In the genomic region with DNA sequence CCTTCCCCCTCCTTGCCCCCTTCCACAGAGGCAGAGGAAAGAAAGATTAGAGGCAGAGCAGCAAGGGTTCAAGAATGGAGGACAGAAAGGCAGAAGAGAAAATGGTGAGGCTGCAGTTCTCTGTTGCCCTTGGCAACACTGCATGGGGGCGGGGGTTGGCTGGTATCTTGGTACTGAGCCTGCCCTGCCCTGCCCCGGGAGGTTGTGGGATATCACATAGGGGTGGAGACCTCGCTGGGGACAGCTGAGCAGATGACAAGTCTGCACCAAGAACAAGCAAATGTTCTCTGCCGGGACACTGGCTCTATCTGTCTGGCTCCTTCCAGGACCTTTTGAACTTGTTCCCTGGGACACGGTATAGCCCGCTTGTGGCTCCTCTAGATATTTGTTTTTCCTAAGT, we compare ENCODE assay signal across 12 cellular contexts. TPM values are rescaled to one million over a fixed set of nuclear protein-coding genes. Genes with fewer than 3 reads are reported as not detected.
DNase-seq lines count a peak whose midpoint lies in the region; ATAC-seq and TF ChIP-seq lines count a peak whose summit lies in the region.
"Had no signal": no experiment of that assay in that cellular context is flagged by ENCODE, and none has a peak within 500 bp of the region (broad histone marks: within the 10 kb centered on the region; RNA-seq: fewer than 3 reads in every experiment).

No MANE protein-coding gene starts in this region.

- H3K4me1 ChIP-seq in gastroesophageal sphincter (peaks cover 0 to 31% (median 0%) of the 10 kb centered on the region in 3 donors), neuron (ENCODE audit: insufficient read depth, low read length) (peaks cover 31% of the 10 kb centered on the region)

- no peak for TF ChIP-seq POLR2A in gastroesophageal sphincter (IDR thresholded peaks at IDR 0.05)

- TF ChIP-seq EP300 in gastroesophageal sphincter (IDR thresholded peaks at IDR 0.05) = no peak

- H3K27me3 ChIP-seq in gastroesophageal sphincter = no peaks in the 10 kb centered on the region
- H3K27me3 ChIP-seq in neuron (ENCODE audit: insufficient read depth, low read length) = no peaks in the 10 kb centered on the region
- H3K27me3 ChIP-seq: esophagus squamous epithelium had no signal

- TF ChIP-seq CTCF in gastroesophageal sphincter (IDR thresholded peaks at IDR 0.05) = no peak

- 0 to 30% methylated on average over 1 to 2 of the region's 6 CpGs for WGBS in gastroesophageal sphincter (ENCODE audit: low coverage in 1 of 2), 2 donors

- H3K36me3 ChIP-seq in gastroesophageal sphincter = no peaks in the 10 kb centered on the region
- H3K36me3 ChIP-seq in neuron (ENCODE audit: insufficient read depth, low read length) = no peaks in the 10 kb centered on the region
- H3K36me3 ChIP-seq: esophagus squamous epithelium had no signal

- no peak overlapping the region for H3K27ac ChIP-seq in gastroesophageal sphincter

- H3K4me3 ChIP-seq in gastroesophageal sphincter (no peak overlapping the region), neuron (ENCODE audit: low read length) (peak overlapping the region; percentile 15)
- H3K4me3 ChIP-seq: esophagus squamous epithelium, lung had no signal

- peak overlapping the region; percentile 18 for H2AFZ ChIP-seq in neuron (ENCODE audit: low read depth, low read length)

- DNase-seq in COLO829 (ENCODE audit: low spot score) (peak; percentile 18), RPMI7951 (ENCODE audit: low read depth) (peak; percentile 33), NCI-H524 treated with DMSO at 0.1 percent for 48 hours (lab: John Stamatoyannopoulos, UW) (no peak), HPDE6-E6E7 (ENCODE audit: extremely low spot score) (no peak)
- DNase-seq in activated naive CD4-positive, alpha-beta T cell treated with anti-CD3 and anti-CD28 coated beads, Interleukin-2, amount 50 U/mL, for 16 hours = no peak
- DNase-seq: esophagus squamous epithelium; NCI-H1694; stimulated activated naive B cell treated with anti-CD40 and anti-IgM and Interleukin-4, amounts not matched to agents 10 μg/mL and 1 μg/mL and 100 μg/mL, for 72 hours had no signal

- peak; percentile 19 for ATAC-seq in gastroesophageal sphincter
- ATAC-seq in HG03354 (IDR thresholded peaks at IDR 0.05; ENCODE audit: poor library complexity, severe bottlenecking, unreplicated experiment) = no peak
- ATAC-seq: stimulated activated naive B cell treated with anti-CD40 and anti-IgM and Interleukin-4, amounts not matched to agents 10 μg/mL and 1 μg/mL and 100 μg/mL, for 72 hours had no signal

- no peaks in the 10 kb centered on the region for H3K9me3 ChIP-seq in gastroesophageal sphincter
- no peaks in the 10 kb centered on the region for H3K9me3 ChIP-seq in neuron (ENCODE audit: low read length)
- H3K9me3 ChIP-seq: esophagus squamous epithelium had no signal

RNA-seq across cellular contexts. Expression of a gene that starts 39.8 kb away (rescaled TPM):
- total RNA-seq in RPMI7951 (2014; rRNA removed; shearing (Covaris generic)) = 6.8 and 7.1 TPM in 2 replicates
- 10 to 100 TPM in 1 of 4 donors, 1 to 10 TPM in 3; 4.7 to 12.3 (median 6.6) TPM for total RNA-seq in gastroesophageal sphincter

Comparison
In these comparisons a context has a peak if more than half of its experiments do, and no peak if none do; other contexts are left out.
1. DNase-seq: peak in COLO829 (single experiment) and RPMI7951 (single experiment); none in NCI-H524 treated with DMSO at 0.1 percent for 48 hours (single experiment), HPDE6-E6E7 (single experiment) and activated naive CD4-positive, alpha-beta T cell treated with anti-CD3 and anti-CD28 coated beads, Interleukin-2, amount 50 U/mL, for 16 hours (single experiment).